23 cellular contexts compared by ENCODE assay signal in the genomic region with DNA sequence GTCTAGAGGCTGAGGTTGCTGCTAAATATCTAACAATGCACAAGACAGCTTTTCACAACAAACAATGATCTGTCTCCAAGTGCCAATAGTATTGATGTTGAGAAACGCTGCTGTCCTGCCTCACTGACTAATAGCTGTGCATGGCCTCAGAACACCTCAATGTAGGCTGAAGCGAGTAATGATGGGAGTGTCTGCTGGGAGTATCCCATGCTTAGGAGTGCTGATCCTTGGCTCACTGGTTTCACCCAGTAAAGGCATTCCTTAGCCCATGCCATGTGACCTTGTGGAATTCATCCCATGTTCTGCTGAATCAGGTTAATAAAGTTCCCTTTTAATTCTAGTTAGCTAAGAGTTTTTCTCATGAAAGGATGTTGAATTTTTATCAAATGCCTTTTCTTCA. TPM values are rescaled to one million over a fixed set of nuclear protein-coding genes. Genes with fewer than 3 reads are reported as not detected.
DNase-seq lines count a peak whose midpoint lies in the region; ATAC-seq lines count a peak whose summit lies in the region.
"Had no signal": no experiment of that assay in that cellular context is flagged by ENCODE, and none has a peak within 500 bp of the region (broad histone marks: within the 10 kb centered on the region; RNA-seq: fewer than 3 reads in every experiment).

No MANE protein-coding gene starts in this region.

- no peak overlapping the region for H2AFZ ChIP-seq in neuronal stem cell (ENCODE audit: low read length)

- H3K4ac ChIP-seq in mesendoderm (ENCODE audit: low read depth, low read length) = no peak overlapping the region
- H3K4ac ChIP-seq in neuronal stem cell (ENCODE audit: low read length) = no peak overlapping the region

- peak; percentile 18 for DNase-seq in EH (ENCODE audit: low read depth)
- peak; percentile 21 for DNase-seq in MG63
- peak; percentile 83 for DNase-seq in epithelial cell of prostate (ENCODE audit: low read depth, low spot score)
- peak; percentile 28 for DNase-seq in mesendoderm
- DNase-seq in neuronal stem cell (ENCODE audit: low spot score) = no peak
- no peak for DNase-seq in DMS79 treated with DMSO at 0.1 percent for 48 hours (lab: John Stamatoyannopoulos, UW)
- DNase-seq in HT-29 (ENCODE audit: low spot score) = no peak
- DNase-seq: ACHN; activated CD4-positive, alpha-beta T cell treated with anti-CD3 and anti-CD28 coated beads for 36 hours; Calu3; effector memory CD8-positive, alpha-beta T cell; heart right ventricle; immature natural killer cell; NCI-H1417 treated with DMSO at 0.1 percent for 48 hours; NCI-H526; occipital lobe; retina; SHP77 treated with DMSO at 0.1 percent for 48 hours had no signal

- no peak overlapping the region for H2BK15ac ChIP-seq in mesendoderm (replicated peaks; ENCODE audit: low read depth)
- H2BK15ac ChIP-seq in neuronal stem cell (ENCODE audit: low read length) = no peak overlapping the region

- no peak overlapping the region for H3K23ac ChIP-seq in mesendoderm (ENCODE audit: low read length)
- no peak overlapping the region for H3K23ac ChIP-seq in neuronal stem cell (ENCODE audit: low read depth, low read length, poor library complexity)

- no peak overlapping the region for H3K4me3 ChIP-seq in MG63
- H3K4me3 ChIP-seq in mesendoderm (ENCODE audit: low read length) = no peak overlapping the region
- no peak overlapping the region for H3K4me3 ChIP-seq in neuronal stem cell (ENCODE audit: low read length in 2 of 2)
- H3K4me3 ChIP-seq: BLaER1 treated with 17β-estradiol and CSF1 and Interleukin-3, amounts not matched to agents 10 nM and 100 nM; heart right ventricle had no signal

- H3K79me2 ChIP-seq in mesendoderm (ENCODE audit: control insufficient read depth, insufficient read depth, low read length) = no peaks in the 10 kb centered on the region

- H3K4me2 ChIP-seq in mesendoderm (ENCODE audit: low read length) (no peak overlapping the region), neuronal stem cell (ENCODE audit: insufficient read depth, low read length, poor library complexity, severe bottlenecking) (no peak overlapping the region)
- H3K4me2 ChIP-seq: BLaER1 treated with 17β-estradiol and CSF1 and Interleukin-3, amounts not matched to agents 10 nM and 100 nM had no signal

- no peak overlapping the region for H2BK120ac ChIP-seq in mesendoderm (ENCODE audit: low read depth, low read length)
- no peak overlapping the region for H2BK120ac ChIP-seq in neuronal stem cell (ENCODE audit: low read depth, low read length)

- H3K18ac ChIP-seq in mesendoderm (ENCODE audit: low read length) (no peak overlapping the region), neuronal stem cell (ENCODE audit: low read length) (no peak overlapping the region)

- H4K8ac ChIP-seq in mesendoderm (ENCODE audit: low read depth, low read length) (no peak overlapping the region), neuronal stem cell (ENCODE audit: low read depth, low read length) (no peak overlapping the region)

- no peak overlapping the region for H2BK12ac ChIP-seq in neuronal stem cell (ENCODE audit: low read length)

- H3K4me1 ChIP-seq in mesendoderm (ENCODE audit: control insufficient read depth, low read depth, low read length) (no peaks in the 10 kb centered on the region), neuronal stem cell (ENCODE audit: control insufficient read depth in 2 of 2, insufficient read depth in 1 of 2, low read depth in 1 of 2, low read length in 2 of 2) (no peaks in the 10 kb centered on the region)
- H3K4me1 ChIP-seq: BLaER1 treated with 17β-estradiol and CSF1 and Interleukin-3, amounts not matched to agents 10 nM and 100 nM; heart right ventricle had no signal

- no peak overlapping the region for H4K91ac ChIP-seq in neuronal stem cell (ENCODE audit: low read depth, low read length, poor library complexity)

- ATAC-seq in HG03280 (IDR thresholded peaks at IDR 0.05; ENCODE audit: unreplicated experiment) = no peak
- ATAC-seq: activated CD4-positive, alpha-beta T cell treated with anti-CD3 and anti-CD28 coated beads for 36 hours; effector memory CD8-positive, alpha-beta T cell; heart right ventricle had no signal

- H3K9me3 ChIP-seq in MG63 (no peaks in the 10 kb centered on the region), neuronal stem cell (replicated peaks in 1 of 2; ENCODE audit: control insufficient read depth in 2 of 2, insufficient read depth in 1 of 2, low read depth in 1 of 2, low read length in 2 of 2) (no peaks in the 10 kb centered on the region)

- H3K36me3 ChIP-seq in MG63 = no peaks in the 10 kb centered on the region
- no peaks in the 10 kb centered on the region for H3K36me3 ChIP-seq in mesendoderm (ENCODE audit: control insufficient read depth, insufficient read depth, low read length)
- no peaks in the 10 kb centered on the region for H3K36me3 ChIP-seq in neuronal stem cell (replicated peaks in 1 of 2; ENCODE audit: control insufficient read depth in 2 of 2, insufficient read depth in 2 of 2, low read length in 2 of 2)
- H3K36me3 ChIP-seq: BLaER1 treated with 17β-estradiol and CSF1 and Interleukin-3, amounts not matched to agents 10 nM and 100 nM; heart right ventricle had no signal

- H3K79me1 ChIP-seq in mesendoderm (ENCODE audit: low read length) (no peaks in the 10 kb centered on the region), neuronal stem cell (ENCODE audit: low read depth, low read length) (no peaks in the 10 kb centered on the region)

- no peak overlapping the region for H2BK5ac ChIP-seq in mesendoderm (ENCODE audit: low read length)
- no peak overlapping the region for H2BK5ac ChIP-seq in neuronal stem cell (ENCODE audit: low read length)

- WGBS in mesendoderm (ENCODE audit: extremely low coverage, insufficient coverage, low lambda C conversion rate) = no CpG with 5 or more reads among the region's 2 CpGs
- WGBS in neuronal stem cell (ENCODE audit: extremely low coverage in 2 of 2, insufficient read length in 2 of 2, insufficient replicate concordance in 1 of 2), 2 donors = no CpG with 5 or more reads among the region's 2 CpGs

- H3K27me3 ChIP-seq in MG63 = peaks cover 3% of the 10 kb centered on the region
- H3K27me3 ChIP-seq in mesendoderm (ENCODE audit: insufficient read depth, low read length, poor library complexity) = no peaks in the 10 kb centered on the region
- H3K27me3 ChIP-seq in neuronal stem cell (ENCODE audit: control insufficient read depth in 3 of 3, insufficient read depth in 3 of 3, low read depth in 1 of 3, low read length in 3 of 3) = peaks cover 0 to 7% (median 0%) of the 10 kb centered on the region in 3 experiments
- H3K27me3 ChIP-seq: BLaER1 treated with 17β-estradiol and CSF1 and Interleukin-3, amounts not matched to agents 10 nM and 100 nM had no signal

- H3K56ac ChIP-seq in mesendoderm (ENCODE audit: low read length) = no peak overlapping the region

- H3K9ac ChIP-seq in mesendoderm (ENCODE audit: low read length) = no peak overlapping the region
- H3K9ac ChIP-seq in neuronal stem cell (ENCODE audit: low read depth, low read length, poor library complexity) = no peak overlapping the region
- H3K9ac ChIP-seq: BLaER1 treated with 17β-estradiol and CSF1 and Interleukin-3, amounts not matched to agents 10 nM and 100 nM had no signal

- no peak overlapping the region for H3K14ac ChIP-seq in neuronal stem cell (ENCODE audit: low read length)

- H4K5ac ChIP-seq in mesendoderm (ENCODE audit: low read length) = no peak overlapping the region

- no peak overlapping the region for H2AK5ac ChIP-seq in mesendoderm (ENCODE audit: low read length)
- no peak overlapping the region for H2AK5ac ChIP-seq in neuronal stem cell (ENCODE audit: low read depth, low read length)

- H3K27ac ChIP-seq in epithelial cell of prostate (peak overlapping the region; percentile 72), mesendoderm (ENCODE audit: low read depth, low read length) (no peak overlapping the region), neuronal stem cell (replicated peaks; ENCODE audit: low read length) (no peak overlapping the region)
- H3K27ac ChIP-seq: BLaER1 treated with 17β-estradiol and CSF1 and Interleukin-3, amounts not matched to agents 10 nM and 100 nM; heart right ventricle had no signal

RNA-seq across cellular contexts. Expression of a gene that starts 3.8 kb away (rescaled TPM):
- total RNA-seq in MG63 (2014; rRNA removed; shearing (Covaris generic); ENCODE audit: low replicate concordance) = not detected in 2 replicates
- not detected for polyA plus RNA-seq in mesendoderm (2013, experiment 1 of 2)
- not detected for polyA plus RNA-seq in mesendoderm (2013, experiment 2 of 2)
- polyA plus RNA-seq in neuronal stem cell (2013, experiment 1 of 2) = not detected
- not detected for polyA plus RNA-seq in neuronal stem cell (2013, experiment 2 of 2)
- not detected in 2 replicates for total RNA-seq in HT-29 (2014; rRNA removed; shearing (Covaris generic))
- total RNA-seq: activated CD4-positive, alpha-beta T cell treated with anti-CD3 and anti-CD28 coated beads for 36 hours; activated CD8-positive, alpha-beta memory T cell treated with anti-CD3 and anti-CD28 coated beads for 36 hours; Calu3; heart right ventricle; lung microvascular endothelial cell; occipital lobe; temporal lobe had no signal
- polyA plus RNA-seq: heart right ventricle, immature natural killer cell had no signal

RNA-seq across cellular contexts. Expression of a gene that starts 13.1 kb away (rescaled TPM):
- not detected in 2 replicates for total RNA-seq in MG63 (2014; rRNA removed; shearing (Covaris generic); ENCODE audit: low replicate concordance)
- polyA plus RNA-seq in mesendoderm (2013, experiment 1 of 2) = not detected
- not detected for polyA plus RNA-seq in mesendoderm (2013, experiment 2 of 2)
- not detected for polyA plus RNA-seq in neuronal stem cell (2013, experiment 1 of 2)
- polyA plus RNA-seq in neuronal stem cell (2013, experiment 2 of 2) = not detected
- total RNA-seq in HT-29 (2014; rRNA removed; shearing (Covaris generic)) = not detected in 2 replicates
- total RNA-seq: activated CD8-positive, alpha-beta memory T cell treated with anti-CD3 and anti-CD28 coated beads for 36 hours; Calu3; heart right ventricle; lung microvascular endothelial cell; occipital lobe; temporal lobe had no signal
- polyA plus RNA-seq: heart right ventricle, immature natural killer cell had no signal

RNA-seq across cellular contexts. Expression of a gene that starts 27.1 kb away (rescaled TPM):
- total RNA-seq in MG63 (2014; rRNA removed; shearing (Covaris generic); ENCODE audit: low replicate concordance) = 0.05 and 0.30 TPM in 2 replicates
- polyA plus RNA-seq in mesendoderm (2013, experiment 1 of 2) = 1.5 TPM
- 1.6 TPM for polyA plus RNA-seq in mesendoderm (2013, experiment 2 of 2)
- 0.13 TPM for polyA plus RNA-seq in neuronal stem cell (2013, experiment 1 of 2)
- 0.11 TPM for polyA plus RNA-seq in neuronal stem cell (2013, experiment 2 of 2)
- total RNA-seq in HT-29 (2014; rRNA removed; shearing (Covaris generic)) = not detected in 2 replicates

RNA-seq across cellular contexts. Expression of a gene that starts 46.6 kb away (rescaled TPM):
- not detected in 2 replicates for total RNA-seq in MG63 (2014; rRNA removed; shearing (Covaris generic); ENCODE audit: low replicate concordance)
- polyA plus RNA-seq in mesendoderm (2013, experiment 1 of 2) = not detected
- polyA plus RNA-seq in mesendoderm (2013, experiment 2 of 2) = not detected
- polyA plus RNA-seq in neuronal stem cell (2013, experiment 1 of 2) = not detected
- polyA plus RNA-seq in neuronal stem cell (2013, experiment 2 of 2) = not detected
- total RNA-seq in HT-29 (2014; rRNA removed; shearing (Covaris generic)) = 2.0 and 6.6 TPM in 2 replicates
- total RNA-seq: activated CD4-positive, alpha-beta T cell treated with anti-CD3 and anti-CD28 coated beads for 36 hours; activated CD8-positive, alpha-beta memory T cell treated with anti-CD3 and anti-CD28 coated beads for 36 hours; lung microvascular endothelial cell; occipital lobe; temporal lobe had no signal
- polyA plus RNA-seq: immature natural killer cell had no signal

Comparison
In these comparisons a context has a peak if more than half of its experiments do, and no peak if none do; other contexts are left out.
1. DNase-seq: peak in EH (single experiment), MG63 (single experiment), epithelial cell of prostate (single experiment) and mesendoderm (single experiment); none in neuronal stem cell (single experiment), DMS79 treated with DMSO at 0.1 percent for 48 hours (single experiment) and HT-29 (single experiment).